In genomic region chr12:54006700-54007220, GRCh38 we compare ENCODE assay signal across 10 cellular contexts. TPM values are rescaled to one million over a fixed set of nuclear protein-coding genes. Genes with fewer than 3 reads are reported as not detected.
A peak's percentile ranks its signal among the peaks of the same experiment; 100 is the strongest.
DNase-seq lines count a peak whose midpoint lies in the region; ATAC-seq and TF ChIP-seq lines count a peak whose summit lies in the region.
"Had no signal": no experiment of that assay in that cellular context is flagged by ENCODE, and none has a peak within 500 bp of the region (broad histone marks: within the 10 kb centered on the region; RNA-seq: fewer than 3 reads in every experiment).

No MANE protein-coding gene starts in this region.

- H3K18ac ChIP-seq in mesenchymal stem cell (ENCODE audit: low read depth in 1 of 2, low read length in 2 of 2), result peak overlapping the region; percentile 80 to 89

- H3K14ac ChIP-seq in mesenchymal stem cell (ENCODE audit: low read length in 2 of 2), result peak overlapping the region in 1 of 2 experiments; percentile 5

- H2BK15ac ChIP-seq in mesenchymal stem cell (ENCODE audit: low read depth, poor library complexity, severe bottlenecking), result peak overlapping the region; percentile 86

- H3K79me1 ChIP-seq in mesenchymal stem cell (replicated peaks; ENCODE audit: low read length, poor library complexity, severe bottlenecking), result no peaks in the 10 kb centered on the region

- peaks cover 0 to 3% of the 10 kb centered on the region in 2 experiments for H3K36me3 ChIP-seq in mesenchymal stem cell (ENCODE audit: control insufficient read depth in 1 of 2, insufficient read depth in 2 of 2, low read depth in 1 of 2, low read length in 2 of 2)
- no peaks in the 10 kb centered on the region for H3K36me3 ChIP-seq in testis (ENCODE audit: low read depth, missing control alignments)
- H3K36me3 ChIP-seq: BE2C had no signal

- H3K27ac ChIP-seq in mesenchymal stem cell (ENCODE audit: low read length, poor library complexity, severe bottlenecking) (peak overlapping the region; percentile 30), testis (peak overlapping the region; percentile 5 to 65)
- H3K27ac ChIP-seq: dorsolateral prefrontal cortex had no signal

- peak overlapping the region; percentile 34 to 86 for H3K4me3 ChIP-seq in mesenchymal stem cell (ENCODE audit: insufficient read depth in 1 of 2, low read depth in 1 of 2, low read length in 2 of 2)
- peak overlapping the region in 1 of 2 donors; percentile 6 for H3K4me3 ChIP-seq in testis

- no peak for DNase-seq in activated naive CD4-positive, alpha-beta T cell (lab: John Stamatoyannopoulos, UW)
- DNase-seq in T-helper 17 cell (no peak), mesenchymal stem cell (peak; percentile 65), testis (no peak), NCI-H446 treated with DMSO at 0.1 percent for 48 hours (lab: John Stamatoyannopoulos, UW) (no peak), HPDE6-E6E7 (ENCODE audit: extremely low spot score) (no peak)
- no peak for DNase-seq in stimulated activated CD4-positive, alpha-beta T cell treated with anti-CD3 and anti-CD28 coated beads, Interleukin-1b, Interleukin-23, amount 100 ng/mL, for 48 hours

- H3K27me3 Mint-ChIP-seq in activated naive CD4-positive, alpha-beta T cell treated with anti-CD3 and anti-CD28 coated beads, Interleukin-2, amount 50 U/mL, for 24 hours, result peaks cover 78% of the 10 kb centered on the region
- H3K27me3 Mint-ChIP-seq in T-helper 17 cell, result peaks cover 94% of the 10 kb centered on the region

- no peaks in the 10 kb centered on the region for H3K27me3 ChIP-seq in mesenchymal stem cell (ENCODE audit: control insufficient read depth in 1 of 2, insufficient read depth in 1 of 2, low read length in 2 of 2)
- H3K27me3 ChIP-seq in testis, result no peaks in the 10 kb centered on the region
- H3K27me3 ChIP-seq: BE2C had no signal

- H3K4me1 ChIP-seq in mesenchymal stem cell (ENCODE audit: control insufficient read depth, insufficient read depth, low read depth, low read length) (peaks cover 36% of the 10 kb centered on the region), testis (peaks cover 22% of the 10 kb centered on the region)

- H3K4me2 ChIP-seq in mesenchymal stem cell (ENCODE audit: low read length, poor library complexity, severe bottlenecking), result peak overlapping the region; percentile 77

- no peaks in the 10 kb centered on the region for H3K9me3 Mint-ChIP-seq in activated naive CD4-positive, alpha-beta T cell treated with anti-CD3 and anti-CD28 coated beads, Interleukin-2, amount 50 U/mL, for 24 hours

- H2BK12ac ChIP-seq in mesenchymal stem cell (ENCODE audit: low read length in 2 of 2), result peak overlapping the region in 1 of 2 experiments; percentile 10

- no peaks in the 10 kb centered on the region for H3K36me3 Mint-ChIP-seq in activated naive CD4-positive, alpha-beta T cell treated with anti-CD3 and anti-CD28 coated beads, Interleukin-2, amount 50 U/mL, for 24 hours
- peaks cover 10% of the 10 kb centered on the region for H3K36me3 Mint-ChIP-seq in T-helper 17 cell (ENCODE audit: low read depth)

- 20% methylated on average over 13 of the region's 13 CpGs for WGBS in mesenchymal stem cell
- 34 to 42% methylated on average over 10 to 13 of the region's 13 CpGs for WGBS in testis, 2 donors

- no peak for TF ChIP-seq CTCF in testis (IDR thresholded peaks at IDR 0.05)

- H3K9me3 ChIP-seq in T-helper 17 cell (ENCODE audit: control insufficient read depth, low read length, poor library complexity, severe bottlenecking) (no peaks in the 10 kb centered on the region), mesenchymal stem cell (ENCODE audit: control insufficient read depth, low read length) (no peaks in the 10 kb centered on the region), testis (no peaks in the 10 kb centered on the region)
- H3K9me3 ChIP-seq: BE2C had no signal

- H2BK120ac ChIP-seq in mesenchymal stem cell (ENCODE audit: low read depth, low read length), result peak overlapping the region; percentile 39

- intact Hi-C loops in testis (cut with DNase I; ENCODE audit: low total_unique reads), result no loop called here

- no peak overlapping the region for H2BK5ac ChIP-seq in mesenchymal stem cell (ENCODE audit: low read depth, low read length, poor library complexity, severe bottlenecking)

- H4K8ac ChIP-seq in mesenchymal stem cell (ENCODE audit: low read length), result peak overlapping the region; percentile 16

- no peak overlapping the region for H2AFZ ChIP-seq in mesenchymal stem cell (ENCODE audit: low read depth, low read length)

- peak overlapping the region; percentile 54 for H2AK5ac ChIP-seq in mesenchymal stem cell (ENCODE audit: low read length, severe bottlenecking)

- no peak overlapping the region for H3K23ac ChIP-seq in mesenchymal stem cell (ENCODE audit: low read length in 2 of 2)

- peaks cover 38% of the 10 kb centered on the region for H3K4me1 Mint-ChIP-seq in activated naive CD4-positive, alpha-beta T cell treated with anti-CD3 and anti-CD28 coated beads, Interleukin-2, amount 50 U/mL, for 24 hours
- peaks cover 24% of the 10 kb centered on the region for H3K4me1 Mint-ChIP-seq in T-helper 17 cell

- H3K4me3 Mint-ChIP-seq in activated naive CD4-positive, alpha-beta T cell treated with anti-CD3 and anti-CD28 coated beads, Interleukin-2, amount 50 U/mL, for 24 hours, result peak overlapping the region; percentile 88
- H3K4me3 Mint-ChIP-seq in T-helper 17 cell, result peak overlapping the region; percentile 91

- TF ChIP-seq POLR2A in testis (IDR thresholded peaks at IDR 0.05), result no peak

- ATAC-seq in T-helper 17 cell, result no peak

- H3K27ac Mint-ChIP-seq in activated naive CD4-positive, alpha-beta T cell treated with anti-CD3 and anti-CD28 coated beads, Interleukin-2, amount 50 U/mL, for 24 hours, result no peak overlapping the region
- peak overlapping the region; percentile 82 for H3K27ac Mint-ChIP-seq in T-helper 17 cell

- H4K91ac ChIP-seq in mesenchymal stem cell (ENCODE audit: low read length), result peak overlapping the region; percentile 10

- H3K9ac ChIP-seq in mesenchymal stem cell (ENCODE audit: low read length), result peak overlapping the region; percentile 98

- H3K4ac ChIP-seq in mesenchymal stem cell (ENCODE audit: low read depth in 1 of 2, low read length in 2 of 2), result peak overlapping the region; percentile 2 to 78

RNA-seq across cellular contexts. Expression of gene HOXC8, which starts 2.0 kb away (rescaled TPM):
- not detected for total RNA-seq in T-helper 17 cell
- polyA plus RNA-seq in mesenchymal stem cell (2013, experiment 1 of 2), result 66.4 TPM
- 67.1 TPM for polyA plus RNA-seq in mesenchymal stem cell (2013, experiment 2 of 2)
- 1 to 10 TPM in 1 of 2 donors, under 1 TPM in 1; 0.81 to 1.2 TPM for total RNA-seq in testis
- polyA plus RNA-seq in testis (ENCODE audit: insufficient read depth, low read depth, low replicate concordance), result 2.4 TPM
- total RNA-seq: dorsolateral prefrontal cortex had no signal

RNA-seq across cellular contexts. Expression of gene HOXC9, which starts 6.8 kb away (rescaled TPM):
- total RNA-seq in T-helper 17 cell (not detected), testis (1 to 10 TPM; 6.6 to 7.8 TPM)
- 18.0 TPM for polyA plus RNA-seq in mesenchymal stem cell (2013, experiment 1 of 2)
- 18.5 TPM for polyA plus RNA-seq in mesenchymal stem cell (2013, experiment 2 of 2)
- 2.4 TPM for polyA plus RNA-seq in testis (ENCODE audit: insufficient read depth, low read depth, low replicate concordance)
- total RNA-seq: dorsolateral prefrontal cortex had no signal

RNA-seq across cellular contexts. Expression of gene HOXC6, which starts 21.5 kb away (rescaled TPM):
- total RNA-seq in T-helper 17 cell (not detected), testis (1 to 10 TPM; 1.9 to 4.0 TPM)
- polyA plus RNA-seq in mesenchymal stem cell (2013, experiment 1 of 2), result 49.1 TPM
- polyA plus RNA-seq in mesenchymal stem cell (2013, experiment 2 of 2), result 49.1 TPM
- polyA plus RNA-seq in testis (ENCODE audit: insufficient read depth, low read depth, low replicate concordance), result 5.4 TPM
- total RNA-seq: dorsolateral prefrontal cortex had no signal

RNA-seq across cellular contexts. Expression of gene HOXC10, which starts 21.8 kb away (rescaled TPM):
- total RNA-seq in T-helper 17 cell, result not detected
- polyA plus RNA-seq in mesenchymal stem cell (2013, experiment 1 of 2), result 8.9 TPM
- polyA plus RNA-seq in mesenchymal stem cell (2013, experiment 2 of 2), result 9.4 TPM
- 1 to 10 TPM; 1.4 to 2.6 TPM for total RNA-seq in testis
- polyA plus RNA-seq in testis (ENCODE audit: insufficient read depth, low read depth, low replicate concordance), result 4.3 TPM

RNA-seq across cellular contexts. Expression of gene HOXC5, which starts 26.1 kb away (rescaled TPM):
- total RNA-seq in T-helper 17 cell (not detected), testis (1 to 10 TPM; 1.9 to 5.5 TPM)
- 0.30 TPM for polyA plus RNA-seq in mesenchymal stem cell (2013, experiment 1 of 2)
- 0.27 TPM for polyA plus RNA-seq in mesenchymal stem cell (2013, experiment 2 of 2)
- 1.3 TPM for polyA plus RNA-seq in testis (ENCODE audit: insufficient read depth, low read depth, low replicate concordance)
- total RNA-seq: dorsolateral prefrontal cortex had no signal

Comparison
In these comparisons a context has a peak if more than half of its experiments do, and no peak if none do; other contexts are left out.
1. RNA of gene HOXC9, which starts 6.8 kb away (total RNA-seq): 6.6 to 7.8 TPM in testis; not detected in T-helper 17 cell; every median in the first group is over 4 times any median in the second.